In genomic region chr19:2042485-2043268, GRCh38 we compare ENCODE assay signal across 8 cellular contexts. TPM values are rescaled to one million over a fixed set of nuclear protein-coding genes. Genes with fewer than 3 reads are reported as not detected.
A peak's percentile ranks its signal among the peaks of the same experiment; 100 is the strongest.
DNase-seq lines count a peak whose midpoint lies in the region; ATAC-seq, FAIRE-seq and TF ChIP-seq lines count a peak whose summit lies in the region.

No MANE protein-coding gene starts in this region.

- H3K4me1 ChIP-seq in keratinocyte (ENCODE audit: control insufficient read depth, extremely low read depth, insufficient read depth, low read length) (peaks cover 22% of the 10 kb centered on the region), tibial artery (peaks cover 6 to 70% (median 63%) of the 10 kb centered on the region in 4 donors)

- in situ Hi-C loops in GM13977 (cut with MboI; ENCODE audit: low pct_unique_long_range_greater_than_20kb, low sequenced_read_pairs, unreplicated experiment), result no loop called here

- no peaks in the 10 kb centered on the region for H3K9me3 Mint-ChIP-seq in activated T-helper 17 cell treated with anti-CD3 and anti-CD28 coated beads, Interleukin-2, amount 50 U/mL, for 72 hours

- H3K4me1 Mint-ChIP-seq in activated T-helper 17 cell treated with anti-CD3 and anti-CD28 coated beads, Interleukin-2, amount 50 U/mL, for 72 hours, result no peaks in the 10 kb centered on the region

- no peaks in the 10 kb centered on the region for H3K27me3 ChIP-seq in keratinocyte (ENCODE audit: control insufficient read depth, extremely low read depth, insufficient read depth, low read length)
- no peaks in the 10 kb centered on the region for H3K27me3 ChIP-seq in tibial artery

- H3K36me3 Mint-ChIP-seq in activated T-helper 17 cell treated with anti-CD3 and anti-CD28 coated beads, Interleukin-2, amount 50 U/mL, for 72 hours (ENCODE audit: low read depth), result peaks cover 75% of the 10 kb centered on the region

- peak; percentile 45 for DNase-seq in activated T-cell treated with anti-CD3 and anti-CD28 coated beads, Interleukin-2, amount 50 U/mL, for 1 hour
- DNase-seq in activated T-cell treated with anti-CD3 and anti-CD28 coated beads for 4 hours (no peak), keratinocyte (ENCODE audit: low read depth, low spot score) (no peak), tibial artery (no peak), GM13977 (ENCODE audit: low spot score) (no peak)
- no peak for DNase-seq in stimulated activated CD4-positive, alpha-beta T cell treated with anti-CD3 and anti-CD28 coated beads, Interleukin-15, amount 100 ng/mL, for 24 hours

- dilution Hi-C loops in keratinocyte (cut with MboI; ENCODE audit: extremely low pct_ligation_motif_present, low sequenced_read_pairs), result no loop called here

- H3K9me1 ChIP-seq in keratinocyte (ENCODE audit: control insufficient read depth, extremely low read depth, insufficient read depth, low read length), result no peaks in the 10 kb centered on the region

- H3K27ac ChIP-seq in keratinocyte (ENCODE audit: control insufficient read depth, insufficient read depth, low read length) (peak overlapping the region; percentile 79), tibial artery (peak overlapping the region; percentile 81 to 86)

- peak overlapping the region; percentile 44 for H3K4me2 ChIP-seq in keratinocyte (ENCODE audit: control insufficient read depth, extremely low read depth, insufficient read depth, low read depth, low read length)

- H2AFZ ChIP-seq in keratinocyte (ENCODE audit: control insufficient read depth, low read length), result no peak overlapping the region

- FAIRE-seq in keratinocyte (lab: Jason Lieb, UNC), result no peak

- H3K36me3 ChIP-seq in keratinocyte (ENCODE audit: control insufficient read depth in 2 of 2, extremely low read depth in 1 of 2, insufficient read depth in 2 of 2, low read length in 2 of 2) (peaks cover 44 to 54% of the 10 kb centered on the region in 2 experiments), tibial artery (peaks cover 56 to 89% (median 69%) of the 10 kb centered on the region in 3 donors)

- H3K9ac ChIP-seq in keratinocyte (ENCODE audit: control insufficient read depth, extremely low read depth, insufficient read depth, low read length), result peak overlapping the region; percentile 80

- peak overlapping the region; percentile 64 for H3K4me3 Mint-ChIP-seq in activated T-helper 17 cell treated with anti-CD3 and anti-CD28 coated beads, Interleukin-2, amount 50 U/mL, for 72 hours

- H3K9me3 ChIP-seq in keratinocyte (ENCODE audit: control insufficient read depth, low read depth, low read length) (no peaks in the 10 kb centered on the region), tibial artery (no peaks in the 10 kb centered on the region)

- H3K4me3 ChIP-seq in keratinocyte (ENCODE audit: control insufficient read depth in 2 of 3, extremely low read depth in 1 of 3, insufficient read depth in 2 of 3, low read depth in 1 of 3, low read length in 3 of 3) (peak overlapping the region in 1 of 3 experiments; percentile 51), tibial artery (peak overlapping the region; percentile 34 to 41)

- intact Hi-C loops in tibial artery (cut with DNase I; ENCODE audit: low total_unique reads), result no loop called here

- no peaks in the 10 kb centered on the region for H3K27me3 Mint-ChIP-seq in activated T-helper 17 cell treated with anti-CD3 and anti-CD28 coated beads, Interleukin-2, amount 50 U/mL, for 72 hours

- TF ChIP-seq CTCF in keratinocyte (optimal IDR thresholded peaks at IDR 0.05 in 1 of 3, IDR thresholded peaks at IDR 0.05 in 1 of 3, conservative IDR thresholded peaks at IDR 0.05 in 1 of 3; ENCODE audit: extremely low read depth in 1 of 3, insufficient read depth in 2 of 3, low read length in 3 of 3) (peak in 1 of 3 experiments; percentile 12), tibial artery (IDR thresholded peaks at IDR 0.05) (no peak), GM13977 (IDR thresholded peaks at IDR 0.05; ENCODE audit: extremely low read depth, insufficient read depth, missing control alignments) (no peak)

- peaks cover 6% of the 10 kb centered on the region for H4K20me1 ChIP-seq in keratinocyte (ENCODE audit: control insufficient read depth, extremely low read depth, insufficient read depth, low read length)

- H3K27ac Mint-ChIP-seq in activated T-helper 17 cell treated with anti-CD3 and anti-CD28 coated beads, Interleukin-2, amount 50 U/mL, for 72 hours, result no peak overlapping the region

- ATAC-seq in activated T-helper 17 cell treated with anti-CD3 and anti-CD28 coated beads, Interleukin-2, amount 50 U/mL, for 72 hours (replicated peaks), result peak; percentile 0
- ATAC-seq in HG02852 (IDR thresholded peaks at IDR 0.05; ENCODE audit: unreplicated experiment), result no peak

- peaks cover 5% of the 10 kb centered on the region for H3K79me2 ChIP-seq in keratinocyte (ENCODE audit: control insufficient read depth, insufficient read depth, low read length)

RNA-seq across cellular contexts. Expression of gene MKNK2, which starts 8.4 kb away (rescaled TPM):
- 100 to 1,000 TPM; 280 to 525 TPM for total RNA-seq in activated T-helper 17 cell treated with anti-CD3 and anti-CD28 coated beads, Interleukin-2, amount 50 U/mL, for 72 hours
- polyA plus RNA-seq in keratinocyte, result 64.0 to 113 TPM (median 88.3 TPM) in 3 replicates
- polyA plus RNA-seq in keratinocyte (2011; ENCODE audit: low read depth), result 155 TPM
- 54.2 and 95.8 TPM in 2 replicates for polyA plus RNA-seq in keratinocyte (2011; cell fraction: cytosol; rRNA removed)
- polyA plus RNA-seq in keratinocyte (2011; cell fraction: nucleus; rRNA removed), result 87.3 and 99.2 TPM in 2 replicates
- 101 and 231 TPM in 2 replicates for polyA plus RNA-seq in keratinocyte (2012; ENCODE audit: low replicate concordance)
- polyA minus RNA-seq in keratinocyte, result 111 to 139 TPM (median 130 TPM) in 3 replicates
- polyA minus RNA-seq in keratinocyte (2011; cell fraction: cytosol; rRNA and poly(A)+ RNA removed), result 391 TPM
- polyA minus RNA-seq in keratinocyte (2011; cell fraction: nucleus; rRNA and poly(A)+ RNA removed), result 86.2 and 87.5 TPM in 2 replicates

RNA-seq across cellular contexts. Expression of gene BTBD2, which starts 27.2 kb away (rescaled TPM):
- total RNA-seq in activated T-helper 17 cell treated with anti-CD3 and anti-CD28 coated beads, Interleukin-2, amount 50 U/mL, for 72 hours, result 10 to 100 TPM; 44.2 to 56.0 TPM
- polyA plus RNA-seq in keratinocyte, result 19.2 to 24.7 TPM (median 22.3 TPM) in 3 replicates
- polyA plus RNA-seq in keratinocyte (2011; ENCODE audit: low read depth), result 8.6 TPM
- 11.0 and 32.9 TPM in 2 replicates for polyA plus RNA-seq in keratinocyte (2011; cell fraction: cytosol; rRNA removed)
- polyA plus RNA-seq in keratinocyte (2011; cell fraction: nucleus; rRNA removed), result 14.9 and 23.3 TPM in 2 replicates
- polyA plus RNA-seq in keratinocyte (2012; ENCODE audit: low replicate concordance), result 25.2 and 57.3 TPM in 2 replicates
- polyA minus RNA-seq in keratinocyte, result 17.0 to 54.3 TPM (median 18.8 TPM) in 3 replicates
- 68.1 TPM for polyA minus RNA-seq in keratinocyte (2011; cell fraction: cytosol; rRNA and poly(A)+ RNA removed)
- polyA minus RNA-seq in keratinocyte (2011; cell fraction: nucleus; rRNA and poly(A)+ RNA removed), result 18.3 and 19.4 TPM in 2 replicates

RNA-seq across cellular contexts. Expression of gene MOB3A, which starts 53.4 kb away (rescaled TPM):
- 100 to 1,000 TPM; 271 to 387 TPM for total RNA-seq in activated T-helper 17 cell treated with anti-CD3 and anti-CD28 coated beads, Interleukin-2, amount 50 U/mL, for 72 hours
- polyA plus RNA-seq in keratinocyte, result 24.1 to 61.8 TPM (median 34.2 TPM) in 3 replicates
- 8.6 TPM for polyA plus RNA-seq in keratinocyte (2011; ENCODE audit: low read depth)
- 35.7 and 45.2 TPM in 2 replicates for polyA plus RNA-seq in keratinocyte (2011; cell fraction: cytosol; rRNA removed)
- polyA plus RNA-seq in keratinocyte (2011; cell fraction: nucleus; rRNA removed), result 44.3 and 61.8 TPM in 2 replicates
- 20.9 and 52.4 TPM in 2 replicates for polyA plus RNA-seq in keratinocyte (2012; ENCODE audit: low replicate concordance)
- polyA minus RNA-seq in keratinocyte, result 57.5 to 202 TPM (median 64.4 TPM) in 3 replicates
- polyA minus RNA-seq in keratinocyte (2011; cell fraction: cytosol; rRNA and poly(A)+ RNA removed), result 125 TPM
- 30.7 and 47.2 TPM in 2 replicates for polyA minus RNA-seq in keratinocyte (2011; cell fraction: nucleus; rRNA and poly(A)+ RNA removed)

RNA-seq across cellular contexts. Expression of gene IZUMO4, which starts 54.0 kb away (rescaled TPM):
- total RNA-seq in activated T-helper 17 cell treated with anti-CD3 and anti-CD28 coated beads, Interleukin-2, amount 50 U/mL, for 72 hours, result 100 to 1,000 TPM in 1 of 2 donors, 10 to 100 TPM in 1; 13.9 to 143 TPM
- polyA plus RNA-seq in keratinocyte, result 6.0 to 14.9 TPM (median 6.7 TPM) in 3 replicates
- 1.8 TPM for polyA plus RNA-seq in keratinocyte (2011; ENCODE audit: low read depth)
- polyA plus RNA-seq in keratinocyte (2011; cell fraction: cytosol; rRNA removed), result 3.4 and 6.7 TPM in 2 replicates
- 23.2 and 33.2 TPM in 2 replicates for polyA plus RNA-seq in keratinocyte (2011; cell fraction: nucleus; rRNA removed)
- polyA plus RNA-seq in keratinocyte (2012; ENCODE audit: low replicate concordance), result 6.3 and 7.6 TPM in 2 replicates
- 5.0 to 8.4 TPM (median 7.2 TPM) in 3 replicates for polyA minus RNA-seq in keratinocyte
- polyA minus RNA-seq in keratinocyte (2011; cell fraction: cytosol; rRNA and poly(A)+ RNA removed), result 3.5 TPM
- 1.6 and 3.3 TPM in 2 replicates for polyA minus RNA-seq in keratinocyte (2011; cell fraction: nucleus; rRNA and poly(A)+ RNA removed)
